Comparison of ENCODE assay signal across 17 cellular contexts in the genomic region with DNA sequence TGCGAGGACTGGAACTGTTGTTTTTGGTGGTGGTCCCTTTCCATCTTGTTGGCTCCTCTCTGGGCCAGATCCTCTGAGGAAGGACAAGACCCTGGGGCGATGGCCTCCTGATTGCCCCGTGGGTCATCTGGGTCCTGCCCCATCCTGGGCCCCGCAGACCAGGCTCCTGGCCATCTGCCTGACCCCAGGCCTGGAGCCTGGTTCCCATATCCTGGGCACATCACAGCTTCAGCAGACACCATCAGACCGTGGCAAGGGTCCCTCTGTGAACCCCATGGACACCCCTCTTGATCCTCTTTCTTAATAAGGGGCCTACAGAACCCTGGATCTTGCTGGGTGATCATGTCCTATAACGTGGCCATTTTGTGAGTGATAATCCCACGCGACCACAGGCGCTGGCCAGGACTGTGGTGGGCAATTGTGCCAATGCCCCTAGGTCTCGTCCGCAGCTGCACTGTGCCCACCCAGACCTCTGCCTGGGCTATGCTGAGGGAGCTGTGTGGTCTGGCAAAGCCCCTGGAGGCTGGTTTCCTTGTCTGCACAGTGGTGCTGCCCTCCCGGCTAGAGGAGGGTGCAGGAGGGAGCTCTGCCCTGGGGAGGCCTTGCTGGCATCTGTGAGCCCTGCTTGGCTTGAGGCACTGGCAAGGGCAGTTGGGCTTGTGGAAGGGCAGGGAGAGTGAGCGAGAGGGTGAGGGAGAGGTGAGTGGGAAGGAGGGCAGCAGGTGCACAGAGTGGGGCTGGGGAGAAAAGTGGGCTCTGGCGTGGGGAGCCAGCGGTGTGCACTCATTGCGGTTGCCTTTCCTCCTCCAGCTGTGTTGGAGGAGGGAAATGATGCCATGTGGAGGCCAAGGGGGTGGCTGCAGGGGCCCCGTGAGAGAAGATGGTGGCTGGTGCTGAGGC. TPM values are rescaled to one million over a fixed set of nuclear protein-coding genes. Genes with fewer than 3 reads are reported as not detected.
DNase-seq lines count a peak whose midpoint lies in the region; ATAC-seq and TF ChIP-seq lines count a peak whose summit lies in the region.
"Had no signal": no experiment of that assay in that cellular context is flagged by ENCODE, and none has a peak within 500 bp of the region (broad histone marks: within the 10 kb centered on the region; RNA-seq: fewer than 3 reads in every experiment).

No MANE protein-coding gene starts in this region.

- POLR2A ChIA-PET in activated CD8-positive, alpha-beta T cell treated with anti-CD3 and anti-CD28 coated beads, Interleukin-2, amount 10 ng/mL, durations not matched to agents 7 days and 5 days (lab: Charles Lee), result no interaction called here

- H3K27me3 ChIP-seq in endodermal cell (ENCODE audit: control insufficient read depth, insufficient read depth, low read length, poor library complexity, severe bottlenecking), result peaks cover 25% of the 10 kb centered on the region
- H3K27me3 ChIP-seq in psoas muscle (ENCODE audit: insufficient read depth in 3 of 3, low read length in 2 of 3), result no peaks in the 10 kb centered on the region

- H3K4me3 ChIP-seq in endodermal cell (ENCODE audit: low read length) (no peak overlapping the region), psoas muscle (no peak overlapping the region)
- H3K4me3 ChIP-seq: BLaER1, GM12878, GM23338 had no signal

- H3K4me1 Mint-ChIP-seq in brain, result peaks cover 62% of the 10 kb centered on the region
- H3K4me1 Mint-ChIP-seq in endodermal cell, result peaks cover 14% of the 10 kb centered on the region
- H3K4me1 Mint-ChIP-seq in activated CD8-positive, alpha-beta T cell treated with anti-CD3 and anti-CD28 coated beads, Interleukin-2, amount 10 ng/mL, durations not matched to agents 7 days and 5 days (ENCODE audit: low read depth), result no peaks in the 10 kb centered on the region

- CTCF ChIA-PET in activated CD8-positive, alpha-beta T cell treated with anti-CD3 and anti-CD28 coated beads, Interleukin-2, amount 10 ng/mL, durations not matched to agents 7 days and 5 days (lab: Charles Lee), result no interaction called here

- H3K9me3 Mint-ChIP-seq in brain, result peaks cover 1 to 13% (median 3%) of the 10 kb centered on the region in 5 experiments
- peaks cover 5% of the 10 kb centered on the region for H3K9me3 Mint-ChIP-seq in endodermal cell
- no peaks in the 10 kb centered on the region for H3K9me3 Mint-ChIP-seq in activated CD8-positive, alpha-beta T cell treated with anti-CD3 and anti-CD28 coated beads, Interleukin-2, amount 10 ng/mL, durations not matched to agents 7 days and 5 days (ENCODE audit: insufficient read depth)

- H3K27ac Mint-ChIP-seq in brain (peak overlapping the region in 4 of 5 experiments; percentile 65 to 90 (median 72)), endodermal cell (no peak overlapping the region)
- H3K27ac Mint-ChIP-seq in activated CD8-positive, alpha-beta T cell treated with anti-CD3 and anti-CD28 coated beads, Interleukin-2, amount 10 ng/mL, durations not matched to agents 7 days and 5 days, result no peak overlapping the region
- H3K27ac Mint-ChIP-seq: GM23338 had no signal

- intact Hi-C loops in psoas muscle (cut with DNase I), result loop anchor here in 1 of 2 donors (5.0 kb wide), 1 partner anchor 37 kb away; no protein-coding TSS in a partner anchor

- no peak overlapping the region for H3K27ac ChIP-seq in endodermal cell (ENCODE audit: low read depth, low read length)
- peak overlapping the region; percentile 67 for H3K27ac ChIP-seq in psoas muscle
- H3K27ac ChIP-seq: BLaER1 had no signal

- TF ChIP-seq CTCF in brain (conservative IDR thresholded peaks at IDR 0.05) (no peak), endodermal cell (conservative IDR thresholded peaks at IDR 0.05) (no peak), psoas muscle (IDR thresholded peaks at IDR 0.05) (no peak)

- no peaks in the 10 kb centered on the region for H3K36me3 Mint-ChIP-seq in brain
- H3K36me3 Mint-ChIP-seq in endodermal cell (ENCODE audit: low read depth), result no peaks in the 10 kb centered on the region
- H3K36me3 Mint-ChIP-seq in activated CD8-positive, alpha-beta T cell treated with anti-CD3 and anti-CD28 coated beads, Interleukin-2, amount 10 ng/mL, durations not matched to agents 7 days and 5 days (ENCODE audit: low read depth), result no peaks in the 10 kb centered on the region

- 92 to 96% methylated on average over 10 to 17 of the region's 17 CpGs for WGBS in endodermal cell (ENCODE audit: insufficient coverage in 1 of 2, insufficient read length in 1 of 2), 2 experiments
- WGBS in psoas muscle, 3 donors, result 80 to 90% (median 82%) methylated on average over 16 to 17 of the region's 17 CpGs

- peaks cover 16% of the 10 kb centered on the region for H3K27me3 Mint-ChIP-seq in brain
- peaks cover 28% of the 10 kb centered on the region for H3K27me3 Mint-ChIP-seq in endodermal cell (ENCODE audit: insufficient read depth)
- peaks cover 16% of the 10 kb centered on the region for H3K27me3 Mint-ChIP-seq in activated CD8-positive, alpha-beta T cell treated with anti-CD3 and anti-CD28 coated beads, Interleukin-2, amount 10 ng/mL, durations not matched to agents 7 days and 5 days (ENCODE audit: low read depth)

- H3K9me3 ChIP-seq in endodermal cell (ENCODE audit: control insufficient read depth, low read length), result peaks cover 6% of the 10 kb centered on the region
- H3K9me3 ChIP-seq in psoas muscle, result no peaks in the 10 kb centered on the region
- H3K9me3 ChIP-seq: BLaER1 had no signal

- ATAC-seq in psoas muscle (no peak), GM21737 (IDR thresholded peaks at IDR 0.05; ENCODE audit: unreplicated experiment) (no peak)
- no peak for ATAC-seq in activated CD8-positive, alpha-beta T cell treated with anti-CD3 and anti-CD28 coated beads, Interleukin-2, amount 10 ng/mL, durations not matched to agents 7 days and 5 days
- ATAC-seq: GM12878, GM23338 had no signal

- no peak overlapping the region for H3K4me3 Mint-ChIP-seq in brain
- no peak overlapping the region for H3K4me3 Mint-ChIP-seq in endodermal cell
- H3K4me3 Mint-ChIP-seq in activated CD8-positive, alpha-beta T cell treated with anti-CD3 and anti-CD28 coated beads, Interleukin-2, amount 10 ng/mL, durations not matched to agents 7 days and 5 days, result no peak overlapping the region
- H3K4me3 Mint-ChIP-seq: GM23338, H9 had no signal

- peaks cover 4% of the 10 kb centered on the region for H3K4me1 ChIP-seq in endodermal cell (ENCODE audit: control insufficient read depth, insufficient read depth, low read length)
- peaks cover 23% of the 10 kb centered on the region for H3K4me1 ChIP-seq in psoas muscle
- H3K4me1 ChIP-seq: BLaER1 had no signal

- peak; percentile 44 for DNase-seq in NCI-H1092 treated with DMSO at 0.1 percent for 48 hours (lab: John Stamatoyannopoulos, UW)
- no peak for DNase-seq in NCI-H1092 (lab: John Stamatoyannopoulos, UW)
- peak; percentile 36 for DNase-seq in endodermal cell
- no peak for DNase-seq in psoas muscle
- no peak for DNase-seq in inferior parietal cortex (ENCODE audit: extremely low spot score)
- DNase-seq in activated CD8-positive, alpha-beta T cell treated with anti-CD3 and anti-CD28 coated beads, Interleukin-2, amount 10 ng/mL, durations not matched to agents 7 days and 5 days, result no peak
- DNase-seq: 8988T, AML-193, DMS79, H9 had no signal

- H3K9ac ChIP-seq in endodermal cell (ENCODE audit: extremely low read depth, low read length, poor library complexity, severe bottlenecking), result no peak overlapping the region
- H3K9ac ChIP-seq: BLaER1 had no signal

- no peaks in the 10 kb centered on the region for H3K36me3 ChIP-seq in endodermal cell (ENCODE audit: control insufficient read depth, insufficient read depth, low read length)
- H3K36me3 ChIP-seq in psoas muscle (ENCODE audit: insufficient read depth in 1 of 2, low read depth in 1 of 2), result no peaks in the 10 kb centered on the region
- H3K36me3 ChIP-seq: BLaER1 had no signal

RNA-seq across cellular contexts. Expression of gene PRR23E, which starts 53.1 kb away (rescaled TPM):
- polyA plus RNA-seq in brain (ENCODE audit: insufficient read depth, low read depth, low replicate concordance) (not detected), psoas muscle (not detected)
- total RNA-seq in endodermal cell (not detected), psoas muscle (not detected)
- polyA plus RNA-seq in endodermal cell (2013, experiment 1 of 2), result not detected
- polyA plus RNA-seq in endodermal cell (2013, experiment 2 of 2), result not detected
- total RNA-seq in activated CD8-positive, alpha-beta T cell treated with anti-CD3 and anti-CD28 coated beads, Interleukin-2, amount 10 ng/mL, durations not matched to agents 7 days and 5 days, result not detected
- total RNA-seq: G401, GM12878, GM23338, H9, HT1080 had no signal
- polyA plus RNA-seq: GM12878, GM23338 had no signal

Comparison
In these comparisons a context has a peak if more than half of its experiments do, and no peak if none do; other contexts are left out.
1. DNase-seq: peak in NCI-H1092 treated with DMSO at 0.1 percent for 48 hours (single experiment) and endodermal cell (single experiment); none in NCI-H1092 (single experiment), psoas muscle (0 of 2), inferior parietal cortex (single experiment) and activated CD8-positive, alpha-beta T cell treated with anti-CD3 and anti-CD28 coated beads, Interleukin-2, amount 10 ng/mL, durations not matched to agents 7 days and 5 days (single experiment).
2. H3K27ac Mint-ChIP-seq: peak in brain (4 of 5); none in endodermal cell (single experiment) and activated CD8-positive, alpha-beta T cell treated with anti-CD3 and anti-CD28 coated beads, Interleukin-2, amount 10 ng/mL, durations not matched to agents 7 days and 5 days (single experiment).